8 cellular contexts compared by ENCODE assay signal in the genomic region with DNA sequence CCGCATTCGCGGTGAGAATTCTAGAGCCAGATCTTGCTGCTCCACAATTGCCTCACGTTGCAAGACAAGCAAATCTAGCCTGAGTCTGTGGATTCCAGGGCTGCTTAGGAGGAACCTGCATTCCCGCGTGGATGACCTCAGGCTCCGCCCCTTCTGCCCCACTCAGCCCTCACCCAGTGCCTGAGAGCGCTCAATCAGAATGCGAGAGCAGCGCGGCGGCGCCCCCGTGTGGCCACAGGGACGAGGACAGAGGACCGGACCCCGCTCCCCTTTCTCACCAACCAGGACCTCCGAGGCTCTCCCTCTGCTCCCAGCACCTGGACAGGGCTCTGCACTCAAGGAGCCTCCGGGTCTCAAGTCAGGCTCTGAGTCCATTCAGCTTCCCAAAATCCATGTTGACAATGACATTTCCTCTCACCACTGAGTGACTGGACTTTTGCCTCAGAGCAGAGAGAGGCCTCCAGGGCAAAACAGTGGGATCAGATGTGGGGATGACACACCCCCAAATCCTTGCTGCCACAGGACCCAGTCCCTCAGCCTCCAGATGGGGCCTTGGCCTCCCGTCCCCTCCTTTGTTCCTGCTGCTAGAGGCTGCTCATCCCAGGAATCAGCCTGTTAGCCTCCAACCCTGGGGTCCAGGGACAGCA. TPM values are rescaled to one million over a fixed set of nuclear protein-coding genes. Genes with fewer than 3 reads are reported as not detected.
DNase-seq lines count a peak whose midpoint lies in the region; ATAC-seq and TF ChIP-seq lines count a peak whose summit lies in the region.

No MANE protein-coding gene starts in this region.

- no peaks in the 10 kb centered on the region for H3K9me3 ChIP-seq in endodermal cell (ENCODE audit: control insufficient read depth, low read length)

- H3K27ac ChIP-seq in endodermal cell (ENCODE audit: low read depth, low read length), result no peak overlapping the region

- H3K4me1 Mint-ChIP-seq in endodermal cell, result no peaks in the 10 kb centered on the region

- no peaks in the 10 kb centered on the region for H3K4me1 ChIP-seq in endodermal cell (ENCODE audit: control insufficient read depth, insufficient read depth, low read length)

- ATAC-seq in HG03159 (IDR thresholded peaks at IDR 0.05; ENCODE audit: unreplicated experiment) (peak; percentile 72), GM21367 (IDR thresholded peaks at IDR 0.05; ENCODE audit: unreplicated experiment) (no peak)

- peak; percentile 26 for DNase-seq in GM04504 (ENCODE audit: low read depth)
- peak; percentile 35 to 38 for DNase-seq in NOMO-1 (lab: John Stamatoyannopoulos, UW; ENCODE audit: unreplicated experiment in 2 of 2)
- peak; percentile 59 to 93 (median 89) for DNase-seq in activated CD8-positive, alpha-beta memory T cell treated with anti-CD3 and anti-CD28 coated beads for 48 hours (ENCODE audit: low read depth in 2 of 3, low spot score in 2 of 3)
- DNase-seq in endodermal cell, result peak; percentile 97
- DNase-seq in mesenteric fat pad (ENCODE audit: low spot score), result peak; percentile 94
- peak; percentile 83 to 90 for DNase-seq in stimulated activated CD8-positive, alpha-beta memory T cell treated with anti-CD3 and anti-CD28 coated beads, Interleukin-2, amount 100 ng/mL, for 48 hours (ENCODE audit: low read depth in 2 of 2)

- H3K4me3 ChIP-seq in endodermal cell (ENCODE audit: low read length), result no peak overlapping the region

- no peaks in the 10 kb centered on the region for H3K9me3 Mint-ChIP-seq in endodermal cell

- 20 to 30% methylated on average over 8 to 20 of the region's 20 CpGs for WGBS in endodermal cell (ENCODE audit: insufficient coverage in 1 of 2, insufficient read length in 1 of 2), 2 experiments

- peaks cover 27% of the 10 kb centered on the region for H3K27me3 ChIP-seq in endodermal cell (ENCODE audit: control insufficient read depth, insufficient read depth, low read length, poor library complexity, severe bottlenecking)

- no peaks in the 10 kb centered on the region for H3K36me3 ChIP-seq in endodermal cell (ENCODE audit: control insufficient read depth, insufficient read depth, low read length)

- TF ChIP-seq CTCF in endodermal cell (conservative IDR thresholded peaks at IDR 0.05), result peak; percentile 99

- no peak overlapping the region for H3K9ac ChIP-seq in endodermal cell (ENCODE audit: extremely low read depth, low read length, poor library complexity, severe bottlenecking)

- H3K27me3 Mint-ChIP-seq in endodermal cell (ENCODE audit: insufficient read depth), result peaks cover 49% of the 10 kb centered on the region

- no peak overlapping the region for H3K27ac Mint-ChIP-seq in endodermal cell

- no peaks in the 10 kb centered on the region for H3K36me3 Mint-ChIP-seq in endodermal cell (ENCODE audit: low read depth)

- no peak overlapping the region for H3K4me3 Mint-ChIP-seq in endodermal cell

RNA-seq across cellular contexts. Expression of a gene that starts 52.0 kb away (rescaled TPM):
- 10 to 100 TPM; 52.2 to 59.7 TPM for total RNA-seq in endodermal cell
- polyA plus RNA-seq in endodermal cell (2013, experiment 1 of 2), result 63.9 TPM
- polyA plus RNA-seq in endodermal cell (2013, experiment 2 of 2), result 59.3 TPM
- 22.8 TPM for total RNA-seq in mesenteric fat pad

Comparison
In these comparisons a context has a peak if more than half of its experiments do, and no peak if none do; other contexts are left out.
1. DNase-seq: peak in every context shown above with its lines; median percentile 97 in endodermal cell; 94 in mesenteric fat pad; 89 in activated CD8-positive, alpha-beta memory T cell treated with anti-CD3 and anti-CD28 coated beads for 48 hours; 86 in stimulated activated CD8-positive, alpha-beta memory T cell treated with anti-CD3 and anti-CD28 coated beads, Interleukin-2, amount 100 ng/mL, for 48 hours; 36 in NOMO-1; 26 in GM04504.